In the genomic region with DNA sequence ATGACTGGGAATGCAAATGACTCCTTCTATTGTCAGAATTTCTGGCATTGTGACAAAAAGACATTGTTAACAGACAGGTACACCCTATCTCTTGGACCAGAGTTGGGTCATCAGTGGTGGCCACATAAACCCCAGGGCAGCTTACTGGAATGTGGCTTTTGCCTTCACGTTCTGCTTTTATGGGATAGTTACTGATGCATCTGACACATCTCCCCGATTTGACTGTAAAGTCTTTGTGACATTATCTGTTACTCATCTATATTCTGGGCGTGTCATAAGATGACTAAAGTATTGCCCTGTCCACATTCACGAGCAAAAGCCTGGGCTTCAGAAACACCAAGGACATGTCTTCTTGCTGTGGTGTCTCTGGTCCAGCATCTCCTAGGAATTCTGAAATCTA, we compare ENCODE assay signal across 2 cellular contexts.
TF ChIP-seq lines count a peak whose summit lies in the region.

No MANE protein-coding gene starts in this region.

TF ChIP-seq in SK-N-SH, 30 proteins besides CTCF, POLR2A, EP300 and RAD21 (continued from another document):
- TF ChIP-seq PBX3 (IDR thresholded peaks at IDR 0.05) (peak; percentile 62), ELF1 (IDR thresholded peaks at IDR 0.05) (no peak)

TF ChIP-seq in SK-N-SH treated with all-trans-retinoic acid at 6 μM for 48 hours, 23 proteins besides CTCF, POLR2A, EP300 and RAD21 (continued from another document):
- TF ChIP-seq ESRRG (CRISPR knock-in tag; IDR thresholded peaks at IDR 0.05) (no peak), ZNF565 (CRISPR knock-in tag; conservative IDR thresholded peaks at IDR 0.05; ENCODE audit: low read depth) (no peak), PPARA (CRISPR knock-in tag; IDR thresholded peaks at IDR 0.05; ENCODE audit: borderline replicate concordance) (no peak), ZFP30 (CRISPR knock-in tag; IDR thresholded peaks at IDR 0.05) (no peak), CSDC2 (CRISPR knock-in tag; IDR thresholded peaks at IDR 0.05) (no peak), ARNTL (CRISPR knock-in tag; IDR thresholded peaks at IDR 0.05; ENCODE audit: borderline replicate concordance, low read depth) (no peak), ZFP3 (CRISPR knock-in tag; IDR thresholded peaks at IDR 0.05) (no peak), SNAI2 (CRISPR knock-in tag; IDR thresholded peaks at IDR 0.05) (no peak), ISL1 (CRISPR knock-in tag; IDR thresholded peaks at IDR 0.05) (no peak), BACH2 (CRISPR knock-in tag; IDR thresholded peaks at IDR 0.05; ENCODE audit: borderline replicate concordance) (no peak)
- TF ChIP-seq, protein P1, sequence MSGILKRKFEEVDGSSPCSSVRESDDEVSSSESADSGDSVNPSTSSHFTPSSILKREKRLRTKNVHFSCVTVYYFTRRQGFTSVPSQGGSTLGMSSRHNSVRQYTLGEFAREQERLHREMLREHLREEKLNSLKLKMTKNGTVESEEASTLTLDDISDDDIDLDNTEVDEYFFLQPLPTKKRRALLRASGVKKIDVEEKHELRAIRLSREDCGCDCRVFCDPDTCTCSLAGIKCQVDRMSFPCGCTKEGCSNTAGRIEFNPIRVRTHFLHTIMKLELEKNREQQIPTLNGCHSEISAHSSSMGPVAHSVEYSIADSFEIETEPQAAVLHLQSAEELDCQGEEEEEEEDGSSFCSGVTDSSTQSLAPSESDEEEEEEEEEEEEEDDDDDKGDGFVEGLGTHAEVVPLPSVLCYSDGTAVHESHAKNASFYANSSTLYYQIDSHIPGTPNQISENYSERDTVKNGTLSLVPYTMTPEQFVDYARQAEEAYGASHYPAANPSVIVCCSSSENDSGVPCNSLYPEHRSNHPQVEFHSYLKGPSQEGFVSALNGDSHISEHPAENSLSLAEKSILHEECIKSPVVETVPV (CRISPR knock-in tag; IDR thresholded peaks at IDR 0.05) = no peak
- TF ChIP-seq, protein P2, sequence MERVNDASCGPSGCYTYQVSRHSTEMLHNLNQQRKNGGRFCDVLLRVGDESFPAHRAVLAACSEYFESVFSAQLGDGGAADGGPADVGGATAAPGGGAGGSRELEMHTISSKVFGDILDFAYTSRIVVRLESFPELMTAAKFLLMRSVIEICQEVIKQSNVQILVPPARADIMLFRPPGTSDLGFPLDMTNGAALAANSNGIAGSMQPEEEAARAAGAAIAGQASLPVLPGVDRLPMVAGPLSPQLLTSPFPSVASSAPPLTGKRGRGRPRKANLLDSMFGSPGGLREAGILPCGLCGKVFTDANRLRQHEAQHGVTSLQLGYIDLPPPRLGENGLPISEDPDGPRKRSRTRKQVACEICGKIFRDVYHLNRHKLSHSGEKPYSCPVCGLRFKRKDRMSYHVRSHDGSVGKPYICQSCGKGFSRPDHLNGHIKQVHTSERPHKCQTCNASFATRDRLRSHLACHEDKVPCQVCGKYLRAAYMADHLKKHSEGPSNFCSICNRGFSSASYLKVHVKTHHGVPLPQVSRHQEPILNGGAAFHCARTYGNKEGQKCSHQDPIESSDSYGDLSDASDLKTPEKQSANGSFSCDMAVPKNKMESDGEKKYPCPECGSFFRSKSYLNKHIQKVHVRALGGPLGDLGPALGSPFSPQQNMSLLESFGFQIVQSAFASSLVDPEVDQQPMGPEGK (CRISPR knock-in tag; IDR thresholded peaks at IDR 0.05; ENCODE audit: borderline replicate concordance) = no peak
- TF ChIP-seq, protein P3, sequence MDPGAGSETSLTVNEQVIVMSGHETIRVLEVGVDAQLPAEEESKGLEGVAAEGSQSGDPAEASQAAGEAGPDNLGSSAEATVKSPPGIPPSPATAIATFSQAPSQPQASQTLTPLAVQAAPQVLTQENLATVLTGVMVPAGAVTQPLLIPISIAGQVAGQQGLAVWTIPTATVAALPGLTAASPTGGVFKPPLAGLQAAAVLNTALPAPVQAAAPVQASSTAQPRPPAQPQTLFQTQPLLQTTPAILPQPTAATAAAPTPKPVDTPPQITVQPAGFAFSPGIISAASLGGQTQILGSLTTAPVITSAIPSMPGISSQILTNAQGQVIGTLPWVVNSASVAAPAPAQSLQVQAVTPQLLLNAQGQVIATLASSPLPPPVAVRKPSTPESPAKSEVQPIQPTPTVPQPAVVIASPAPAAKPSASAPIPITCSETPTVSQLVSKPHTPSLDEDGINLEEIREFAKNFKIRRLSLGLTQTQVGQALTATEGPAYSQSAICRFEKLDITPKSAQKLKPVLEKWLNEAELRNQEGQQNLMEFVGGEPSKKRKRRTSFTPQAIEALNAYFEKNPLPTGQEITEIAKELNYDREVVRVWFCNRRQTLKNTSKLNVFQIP (CRISPR knock-in tag; IDR thresholded peaks at IDR 0.05; ENCODE audit: borderline replicate concordance, low read depth) = no peak
- TF ChIP-seq, protein P4, sequence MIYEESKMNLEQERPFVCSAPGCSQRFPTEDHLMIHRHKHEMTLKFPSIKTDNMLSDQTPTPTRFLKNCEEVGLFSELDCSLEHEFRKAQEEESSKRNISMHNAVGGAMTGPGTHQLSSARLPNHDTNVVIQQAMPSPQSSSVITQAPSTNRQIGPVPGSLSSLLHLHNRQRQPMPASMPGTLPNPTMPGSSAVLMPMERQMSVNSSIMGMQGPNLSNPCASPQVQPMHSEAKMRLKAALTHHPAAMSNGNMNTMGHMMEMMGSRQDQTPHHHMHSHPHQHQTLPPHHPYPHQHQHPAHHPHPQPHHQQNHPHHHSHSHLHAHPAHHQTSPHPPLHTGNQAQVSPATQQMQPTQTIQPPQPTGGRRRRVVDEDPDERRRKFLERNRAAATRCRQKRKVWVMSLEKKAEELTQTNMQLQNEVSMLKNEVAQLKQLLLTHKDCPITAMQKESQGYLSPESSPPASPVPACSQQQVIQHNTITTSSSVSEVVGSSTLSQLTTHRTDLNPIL (CRISPR knock-in tag; IDR thresholded peaks at IDR 0.05; ENCODE audit: low read depth) = no peak
